In genomic region chr11:120606116-120607010, GRCh38 we compare ENCODE assay signal across 29 cellular contexts.
DNase-seq lines count a peak whose midpoint lies in the region; TF ChIP-seq lines count a peak whose summit lies in the region.
"Had no signal": no experiment of that assay in that cellular context is flagged by ENCODE, and none has a peak within 500 bp of the region (broad histone marks: within the 10 kb centered on the region; RNA-seq: fewer than 3 reads in every experiment).

No MANE protein-coding gene starts in this region.

- no peak overlapping the region for H3K4me3 ChIP-seq in neuronal stem cell (ENCODE audit: low read length in 2 of 2)
- H3K4me3 ChIP-seq in esophagus muscularis mucosa: no peak overlapping the region
- H3K4me3 ChIP-seq: GM23248, SJSA1 had no signal

- H4K8ac ChIP-seq in neuronal stem cell (ENCODE audit: low read depth, low read length): no peak overlapping the region

- no peak overlapping the region for H2BK5ac ChIP-seq in neuronal stem cell (ENCODE audit: low read length)

- peaks cover 0 to 10% (median 5%) of the 10 kb centered on the region in 3 experiments for H3K27me3 ChIP-seq in neuronal stem cell (ENCODE audit: control insufficient read depth in 3 of 3, insufficient read depth in 3 of 3, low read depth in 1 of 3, low read length in 3 of 3)
- H3K27me3 ChIP-seq in esophagus muscularis mucosa: no peaks in the 10 kb centered on the region
- H3K27me3 ChIP-seq: SJSA1 had no signal

- no peak overlapping the region for H2BK12ac ChIP-seq in neuronal stem cell (ENCODE audit: low read length)

- H3K9me3 ChIP-seq in neuronal stem cell (replicated peaks in 1 of 2; ENCODE audit: control insufficient read depth in 2 of 2, insufficient read depth in 1 of 2, low read depth in 1 of 2, low read length in 2 of 2) (no peaks in the 10 kb centered on the region), esophagus muscularis mucosa (no peaks in the 10 kb centered on the region)
- H3K9me3 ChIP-seq: SJSA1 had no signal

- no peaks in the 10 kb centered on the region for H3K4me1 Mint-ChIP-seq in activated CD4-positive, alpha-beta memory T cell treated with anti-CD3 and anti-CD28 coated beads for 36 hours (ENCODE audit: low read depth)
- H3K4me1 Mint-ChIP-seq in activated CD4-positive, alpha-beta memory T cell treated with anti-CD3 and anti-CD28 coated beads, Interleukin-2, amount 10 ng/mL, durations not matched to agents 7 days and 5 days: no peaks in the 10 kb centered on the region
- H3K4me1 Mint-ChIP-seq in chondrocyte (ENCODE audit: low read depth): peaks cover 7% of the 10 kb centered on the region
- H3K4me1 Mint-ChIP-seq in endothelial cell (ENCODE audit: unreplicated experiment): peaks cover 38% of the 10 kb centered on the region

- H2AFZ ChIP-seq in neuronal stem cell (ENCODE audit: low read length): no peak overlapping the region
- H2AFZ ChIP-seq: GM23248 had no signal

- no peak overlapping the region for H3K4me3 Mint-ChIP-seq in activated CD4-positive, alpha-beta memory T cell treated with anti-CD3 and anti-CD28 coated beads for 36 hours
- no peak overlapping the region for H3K4me3 Mint-ChIP-seq in activated CD4-positive, alpha-beta memory T cell treated with anti-CD3 and anti-CD28 coated beads, Interleukin-2, amount 10 ng/mL, durations not matched to agents 7 days and 5 days
- H3K4me3 Mint-ChIP-seq in chondrocyte (ENCODE audit: unreplicated experiment) (no peak overlapping the region), endothelial cell (ENCODE audit: unreplicated experiment) (no peak overlapping the region)
- H3K4me3 Mint-ChIP-seq: HFFc6 had no signal

- H3K14ac ChIP-seq in neuronal stem cell (ENCODE audit: low read length): no peak overlapping the region

- CTCF ChIA-PET in activated CD4-positive, alpha-beta memory T cell treated with anti-CD3 and anti-CD28 coated beads for 36 hours (lab: Charles Lee): no interaction called here
- CTCF ChIA-PET in activated CD4-positive, alpha-beta memory T cell treated with anti-CD3 and anti-CD28 coated beads, Interleukin-2, amount 10 ng/mL, durations not matched to agents 7 days and 5 days (lab: Charles Lee): no interaction called here

- no peak overlapping the region for H3K4me2 ChIP-seq in neuronal stem cell (ENCODE audit: insufficient read depth, low read length, poor library complexity, severe bottlenecking)
- H3K4me2 ChIP-seq: KMS-11 had no signal

- no peak overlapping the region for H4K91ac ChIP-seq in neuronal stem cell (ENCODE audit: low read depth, low read length, poor library complexity)

- WGBS in neuronal stem cell (ENCODE audit: extremely low coverage in 2 of 2, insufficient read length in 2 of 2, insufficient replicate concordance in 1 of 2), 2 donors: no CpG with 5 or more reads among the region's 22 CpGs
- WGBS in esophagus muscularis mucosa: 90% methylated on average over 22 of the region's 22 CpGs

- TF ChIP-seq CTCF in chondrocyte (IDR thresholded peaks at IDR 0.05) (no peak), endothelial cell (IDR thresholded peaks at IDR 0.05; ENCODE audit: unreplicated experiment) (no peak), esophagus muscularis mucosa (IDR thresholded peaks at IDR 0.05) (no peak)

- H3K79me1 ChIP-seq in neuronal stem cell (ENCODE audit: low read depth, low read length): no peaks in the 10 kb centered on the region

- H3K27ac Mint-ChIP-seq in activated CD4-positive, alpha-beta memory T cell treated with anti-CD3 and anti-CD28 coated beads for 36 hours: peak overlapping the region; percentile 11
- H3K27ac Mint-ChIP-seq in activated CD4-positive, alpha-beta memory T cell treated with anti-CD3 and anti-CD28 coated beads, Interleukin-2, amount 10 ng/mL, durations not matched to agents 7 days and 5 days: no peak overlapping the region
- H3K27ac Mint-ChIP-seq in chondrocyte (ENCODE audit: unreplicated experiment) (no peak overlapping the region), endothelial cell (ENCODE audit: unreplicated experiment) (no peak overlapping the region)
- H3K27ac Mint-ChIP-seq: H9, HFFc6 had no signal

- intact Hi-C loops in activated CD4-positive, alpha-beta memory T cell treated with anti-CD3 and anti-CD28 coated beads for 36 hours (cut with micrococcal nuclease): no loop called here
- intact Hi-C loops in esophagus muscularis mucosa (cut with DNase I): no loop called here

- peaks cover 9% of the 10 kb centered on the region for H3K27me3 Mint-ChIP-seq in activated CD4-positive, alpha-beta memory T cell treated with anti-CD3 and anti-CD28 coated beads for 36 hours
- no peaks in the 10 kb centered on the region for H3K27me3 Mint-ChIP-seq in activated CD4-positive, alpha-beta memory T cell treated with anti-CD3 and anti-CD28 coated beads, Interleukin-2, amount 10 ng/mL, durations not matched to agents 7 days and 5 days
- H3K27me3 Mint-ChIP-seq in chondrocyte (ENCODE audit: low read depth) (peaks cover 13% of the 10 kb centered on the region), endothelial cell (ENCODE audit: unreplicated experiment) (peaks cover 15% of the 10 kb centered on the region)

- no peak for DNase-seq in activated CD4-positive, alpha-beta memory T cell treated with anti-CD3 and anti-CD28 coated beads for 36 hours
- DNase-seq in activated CD4-positive, alpha-beta memory T cell treated with anti-CD3 and anti-CD28 coated beads, Interleukin-2, amount 10 ng/mL, durations not matched to agents 7 days and 5 days: no peak
- peak; percentile 74 for DNase-seq in chondrocyte (ENCODE audit: low spot score)
- no peak for DNase-seq in neuronal stem cell (ENCODE audit: low spot score)
- DNase-seq in ecto neural progenitor cell (ENCODE audit: low spot score): no peak
- no peak for DNase-seq in endothelial cell (ENCODE audit: low spot score)
- no peak for DNase-seq in esophagus muscularis mucosa (ENCODE audit: extremely low spot score)
- no peak for DNase-seq in mucosa of gallbladder (ENCODE audit: low spot score)
- DNase-seq: 8988T, ACHN, Calu3, DMS79 treated with DMSO at 0.1 percent for 48 hours, GF-D8, GM23248, H9, HFFc6, IMR-90, MM.1S, NCI-H1417 treated with DMSO at 0.1 percent for 48 hours, NCI-H1694 treated with DMSO at 0.1 percent for 48 hours, NCI-H2081 treated with DMSO at 0.1 percent for 48 hours, NCI-H2171, NCI-H226, NCI-H510A, NCI-H774, Right ventricle myocardium superior, RPMI8226 had no signal

- H3K36me3 ChIP-seq in neuronal stem cell (replicated peaks in 1 of 2; ENCODE audit: control insufficient read depth in 2 of 2, insufficient read depth in 2 of 2, low read length in 2 of 2) (no peaks in the 10 kb centered on the region), esophagus muscularis mucosa (no peaks in the 10 kb centered on the region)
- H3K36me3 ChIP-seq: SJSA1 had no signal

- no peak overlapping the region for H3K9ac ChIP-seq in neuronal stem cell (ENCODE audit: low read depth, low read length, poor library complexity)
- H3K9ac ChIP-seq: GM23248, KMS-11 had no signal

- H3K4ac ChIP-seq in neuronal stem cell (ENCODE audit: low read length): no peak overlapping the region

- no peak for TF ChIP-seq EP300 in esophagus muscularis mucosa (IDR thresholded peaks at IDR 0.05)

- no peak for TF ChIP-seq POLR2A in esophagus muscularis mucosa (IDR thresholded peaks at IDR 0.05; ENCODE audit: low read depth)

- peak overlapping the region; percentile 12 for H3K18ac ChIP-seq in neuronal stem cell (ENCODE audit: low read length)

- POLR2A ChIA-PET in activated CD4-positive, alpha-beta memory T cell treated with anti-CD3 and anti-CD28 coated beads for 36 hours (lab: Charles Lee): no interaction called here
- POLR2A ChIA-PET in activated CD4-positive, alpha-beta memory T cell treated with anti-CD3 and anti-CD28 coated beads, Interleukin-2, amount 10 ng/mL, durations not matched to agents 7 days and 5 days (lab: Charles Lee): no interaction called here

- no peak overlapping the region for H2BK15ac ChIP-seq in neuronal stem cell (ENCODE audit: low read length)

- no peaks in the 10 kb centered on the region for H3K36me3 Mint-ChIP-seq in activated CD4-positive, alpha-beta memory T cell treated with anti-CD3 and anti-CD28 coated beads for 36 hours
- H3K36me3 Mint-ChIP-seq in activated CD4-positive, alpha-beta memory T cell treated with anti-CD3 and anti-CD28 coated beads, Interleukin-2, amount 10 ng/mL, durations not matched to agents 7 days and 5 days (ENCODE audit: low read depth): no peaks in the 10 kb centered on the region
- no peaks in the 10 kb centered on the region for H3K36me3 Mint-ChIP-seq in chondrocyte (ENCODE audit: low read depth)
- H3K36me3 Mint-ChIP-seq in endothelial cell (ENCODE audit: low read depth, unreplicated experiment): no peaks in the 10 kb centered on the region

- no peaks in the 10 kb centered on the region for H3K9me3 Mint-ChIP-seq in activated CD4-positive, alpha-beta memory T cell treated with anti-CD3 and anti-CD28 coated beads for 36 hours
- no peaks in the 10 kb centered on the region for H3K9me3 Mint-ChIP-seq in activated CD4-positive, alpha-beta memory T cell treated with anti-CD3 and anti-CD28 coated beads, Interleukin-2, amount 10 ng/mL, durations not matched to agents 7 days and 5 days
- no peaks in the 10 kb centered on the region for H3K9me3 Mint-ChIP-seq in chondrocyte (ENCODE audit: low read depth)
- H3K9me3 Mint-ChIP-seq in endothelial cell (ENCODE audit: unreplicated experiment): no peaks in the 10 kb centered on the region
- H3K9me3 Mint-ChIP-seq: H9, HFFc6 had no signal

- no peak overlapping the region for H2BK120ac ChIP-seq in neuronal stem cell (ENCODE audit: low read depth, low read length)

- no peak overlapping the region for H3K27ac ChIP-seq in neuronal stem cell (replicated peaks; ENCODE audit: low read length)
- no peak overlapping the region for H3K27ac ChIP-seq in esophagus muscularis mucosa (replicated peaks in 1 of 4)
- H3K27ac ChIP-seq: GM23248, KMS-11, SJSA1 had no signal

- no peak overlapping the region for H2AK5ac ChIP-seq in neuronal stem cell (ENCODE audit: low read depth, low read length)

- no peak overlapping the region for H3K23ac ChIP-seq in neuronal stem cell (ENCODE audit: low read depth, low read length, poor library complexity)

- H3K4me1 ChIP-seq in neuronal stem cell (ENCODE audit: control insufficient read depth in 2 of 2, insufficient read depth in 1 of 2, low read depth in 1 of 2, low read length in 2 of 2) (peaks cover 3 to 21% of the 10 kb centered on the region in 2 donors), esophagus muscularis mucosa (peaks cover 9 to 25% (median 22%) of the 10 kb centered on the region in 4 donors)
- H3K4me1 ChIP-seq: SJSA1 had no signal
